Comparison of ENCODE assay signal across 2 cellular contexts in the genomic region with DNA sequence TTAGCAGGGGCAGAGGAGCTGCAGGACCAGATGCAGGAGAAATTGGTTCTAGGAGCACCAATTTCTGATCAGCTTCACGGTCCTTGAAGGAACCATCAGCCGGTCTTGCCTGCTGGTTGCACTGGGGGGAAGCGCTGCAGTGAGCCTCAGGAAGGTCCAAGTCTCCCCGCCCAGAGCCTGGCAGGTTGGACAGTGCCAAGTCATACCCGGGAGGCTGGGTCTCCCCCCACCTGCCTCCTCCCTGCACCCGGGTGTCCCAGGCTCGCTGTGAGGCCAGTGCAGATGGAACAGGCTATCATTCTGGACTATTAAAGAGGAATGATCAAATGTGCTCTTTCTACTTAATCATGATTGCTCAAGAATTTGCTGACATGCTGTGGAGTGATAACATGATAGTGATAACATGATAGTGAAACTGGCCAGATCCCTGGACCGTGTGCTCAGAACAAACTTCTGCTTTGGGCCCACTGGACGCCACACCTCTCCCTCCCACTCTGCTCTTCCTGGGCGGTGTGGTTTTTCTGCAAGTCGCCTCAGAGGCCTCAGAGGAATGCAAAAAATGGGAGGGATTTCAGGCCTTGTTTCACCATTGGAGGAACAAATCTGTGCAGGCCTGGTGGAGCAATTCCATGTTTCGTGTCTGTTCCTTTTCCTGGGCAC.
TF ChIP-seq lines count a peak whose summit lies in the region.

No MANE protein-coding gene starts in this region.

TF ChIP-seq in IMR-90, 13 proteins besides CTCF, POLR2A, EP300 and RAD21:
- TF ChIP-seq FOS (IDR thresholded peaks at IDR 0.05; ENCODE audit: low read depth, low read length) (no peak), NFE2L2 (IDR thresholded peaks at IDR 0.05; ENCODE audit: low read depth, low read length) (no peak), CEBPB (IDR thresholded peaks at IDR 0.05; ENCODE audit: low read depth, low read length) (peak; percentile 55), RCOR1 (IDR thresholded peaks at IDR 0.05; ENCODE audit: insufficient replicate concordance, low read length) (no peak)

TF ChIP-seq in HepG2, 621 proteins besides CTCF, POLR2A, EP300 and RAD21:
- TF ChIP-seq MAFG (CRISPR knock-in tag; IDR thresholded peaks at IDR 0.05), result no peak
- no peak for TF ChIP-seq GMEB2 (CRISPR knock-in tag; IDR thresholded peaks at IDR 0.05; ENCODE audit: low read depth)
- no peak for TF ChIP-seq ZNF383 (CRISPR knock-in tag; IDR thresholded peaks at IDR 0.05; ENCODE audit: borderline replicate concordance)
- no peak for TF ChIP-seq ARNT2 (CRISPR knock-in tag; IDR thresholded peaks at IDR 0.05; ENCODE audit: low read depth)
- TF ChIP-seq, protein P1, sequence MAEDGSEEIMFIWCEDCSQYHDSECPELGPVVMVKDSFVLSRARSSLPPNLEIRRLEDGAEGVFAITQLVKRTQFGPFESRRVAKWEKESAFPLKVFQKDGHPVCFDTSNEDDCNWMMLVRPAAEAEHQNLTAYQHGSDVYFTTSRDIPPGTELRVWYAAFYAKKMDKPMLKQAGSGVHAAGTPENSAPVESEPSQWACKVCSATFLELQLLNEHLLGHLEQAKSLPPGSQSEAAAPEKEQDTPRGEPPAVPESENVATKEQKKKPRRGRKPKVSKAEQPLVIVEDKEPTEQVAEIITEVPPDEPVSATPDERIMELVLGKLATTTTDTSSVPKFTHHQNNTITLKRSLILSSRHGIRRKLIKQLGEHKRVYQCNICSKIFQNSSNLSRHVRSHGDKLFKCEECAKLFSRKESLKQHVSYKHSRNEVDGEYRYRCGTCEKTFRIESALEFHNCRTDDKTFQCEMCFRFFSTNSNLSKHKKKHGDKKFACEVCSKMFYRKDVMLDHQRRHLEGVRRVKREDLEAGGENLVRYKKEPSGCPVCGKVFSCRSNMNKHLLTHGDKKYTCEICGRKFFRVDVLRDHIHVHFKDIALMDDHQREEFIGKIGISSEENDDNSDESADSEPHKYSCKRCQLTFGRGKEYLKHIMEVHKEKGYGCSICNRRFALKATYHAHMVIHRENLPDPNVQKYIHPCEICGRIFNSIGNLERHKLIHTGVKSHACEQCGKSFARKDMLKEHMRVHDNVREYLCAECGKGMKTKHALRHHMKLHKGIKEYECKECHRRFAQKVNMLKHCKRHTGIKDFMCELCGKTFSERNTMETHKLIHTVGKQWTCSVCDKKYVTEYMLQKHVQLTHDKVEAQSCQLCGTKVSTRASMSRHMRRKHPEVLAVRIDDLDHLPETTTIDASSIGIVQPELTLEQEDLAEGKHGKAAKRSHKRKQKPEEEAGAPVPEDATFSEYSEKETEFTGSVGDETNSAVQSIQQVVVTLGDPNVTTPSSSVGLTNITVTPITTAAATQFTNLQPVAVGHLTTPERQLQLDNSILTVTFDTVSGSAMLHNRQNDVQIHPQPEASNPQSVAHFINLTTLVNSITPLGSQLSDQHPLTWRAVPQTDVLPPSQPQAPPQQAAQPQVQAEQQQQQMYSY (CRISPR knock-in tag; IDR thresholded peaks at IDR 0.05), result no peak
